12 cellular contexts compared by ENCODE assay signal in genomic region chr2:39411186-39411944, GRCh38. TPM values are rescaled to one million over a fixed set of nuclear protein-coding genes. Genes with fewer than 3 reads are reported as not detected.
A peak's percentile ranks its signal among the peaks of the same experiment; 100 is the strongest.
DNase-seq lines count a peak whose midpoint lies in the region; ATAC-seq and TF ChIP-seq lines count a peak whose summit lies in the region.
"Had no signal": no experiment of that assay in that cellular context is flagged by ENCODE, and none has a peak within 500 bp of the region (broad histone marks: within the 10 kb centered on the region; RNA-seq: fewer than 3 reads in every experiment).

No MANE protein-coding gene starts in this region.

- H3K36me3 ChIP-seq in thoracic aorta = no peaks in the 10 kb centered on the region
- H3K36me3 ChIP-seq in CD8-positive, alpha-beta T cell (ENCODE audit: insufficient read depth, low read length) = no peaks in the 10 kb centered on the region
- H3K36me3 ChIP-seq: BE2C, colonic mucosa, WERI-Rb-1 had no signal

- TF ChIP-seq CTCF in fibroblast of the aortic adventitia (IDR thresholded peaks at IDR 0.05; ENCODE audit: insufficient read depth, low read length) = no peak
- no peak for TF ChIP-seq CTCF in thoracic aorta (IDR thresholded peaks at IDR 0.05)
- TF ChIP-seq CTCF in CD8-positive, alpha-beta T cell (IDR thresholded peaks at IDR 0.05) = no peak

- H3K9me3 Mint-ChIP-seq in activated T-cell treated with anti-CD3 and anti-CD28 coated beads, Interleukin-2, amount 50 U/mL, for 72 hours = no peaks in the 10 kb centered on the region
- H3K9me3 Mint-ChIP-seq in CD8-positive, alpha-beta T cell = no peaks in the 10 kb centered on the region

- no peaks in the 10 kb centered on the region for H3K27me3 ChIP-seq in thoracic aorta (replicated peaks; ENCODE audit: insufficient read depth)
- H3K27me3 ChIP-seq in CD8-positive, alpha-beta T cell (ENCODE audit: insufficient read depth, low read length) = no peaks in the 10 kb centered on the region
- H3K27me3 ChIP-seq: BE2C, colonic mucosa had no signal

- peaks cover 58 to 90% of the 10 kb centered on the region in 2 donors for H3K4me1 ChIP-seq in thoracic aorta (ENCODE audit: control insufficient read depth in 1 of 2, low read depth in 2 of 2)
- peaks cover 11% of the 10 kb centered on the region for H3K4me1 ChIP-seq in CD8-positive, alpha-beta T cell (ENCODE audit: insufficient read depth, low read length)
- H3K4me1 ChIP-seq: BE2C had no signal

- DNase-seq in activated T-cell treated with anti-CD3 and anti-CD28 coated beads, Interleukin-2, amount 50 U/mL, for 72 hours = no peak
- no peak for DNase-seq in activated T-cell treated with anti-CD3 and anti-CD28 coated beads, Interleukin-2, amount 50 U/mL, for 48 hours
- DNase-seq in RPMI7951 (ENCODE audit: low read depth) = peak; percentile 87
- peak; percentile 78 for DNase-seq in fibroblast of the aortic adventitia (ENCODE audit: low read depth)
- no peak for DNase-seq in thoracic aorta (ENCODE audit: low spot score)
- DNase-seq in CD8-positive, alpha-beta T cell = no peak
- DNase-seq: BE2C, colonic mucosa, NCI-H2171 treated with DMSO at 0.1 percent for 48 hours, WERI-Rb-1 had no signal

- peak; percentile 86 to 88 for ATAC-seq in activated T-cell treated with anti-CD3 and anti-CD28 coated beads, Interleukin-2, amount 50 U/mL, for 72 hours (replicated peaks in 1 of 2)
- ATAC-seq in thoracic aorta (ENCODE audit: insufficient number of reproducible peaks, low FRiP score, low read depth) = peak; percentile 63
- ATAC-seq in CD8-positive, alpha-beta T cell = no peak
- no peak for ATAC-seq in GM19328 (IDR thresholded peaks at IDR 0.05; ENCODE audit: unreplicated experiment)
- no peak for ATAC-seq in GM19035 (IDR thresholded peaks at IDR 0.05; ENCODE audit: unreplicated experiment)

- peak overlapping the region in 1 of 2 donors; percentile 44 for H3K27ac ChIP-seq in thoracic aorta
- H3K27ac ChIP-seq in CD8-positive, alpha-beta T cell (ENCODE audit: low read depth, low read length) = no peak overlapping the region
- H3K27ac ChIP-seq: colonic mucosa, WERI-Rb-1 had no signal

- peak overlapping the region in 1 of 2 donors; percentile 51 for H3K4me3 Mint-ChIP-seq in activated T-cell treated with anti-CD3 and anti-CD28 coated beads, Interleukin-2, amount 50 U/mL, for 72 hours
- H3K4me3 Mint-ChIP-seq in CD8-positive, alpha-beta T cell = no peak overlapping the region

- H3K4me1 Mint-ChIP-seq in activated T-cell treated with anti-CD3 and anti-CD28 coated beads, Interleukin-2, amount 50 U/mL, for 72 hours (ENCODE audit: low read depth) = peaks cover 78% of the 10 kb centered on the region
- peaks cover 54% of the 10 kb centered on the region for H3K4me1 Mint-ChIP-seq in CD8-positive, alpha-beta T cell (ENCODE audit: low read depth)

- intact Hi-C loops in CD8-positive, alpha-beta T cell (cut with DNase I, micrococcal nuclease) = no loop called here

- H3K27me3 Mint-ChIP-seq in activated T-cell treated with anti-CD3 and anti-CD28 coated beads, Interleukin-2, amount 50 U/mL, for 72 hours (ENCODE audit: low read depth) = no peaks in the 10 kb centered on the region
- no peaks in the 10 kb centered on the region for H3K27me3 Mint-ChIP-seq in CD8-positive, alpha-beta T cell (ENCODE audit: low read depth)

- H3K27ac Mint-ChIP-seq in activated T-cell treated with anti-CD3 and anti-CD28 coated beads, Interleukin-2, amount 50 U/mL, for 72 hours = no peak overlapping the region
- H3K27ac Mint-ChIP-seq in CD8-positive, alpha-beta T cell = no peak overlapping the region

- CTCF ChIA-PET in CD8-positive, alpha-beta T cell (lab: Charles Lee) = no interaction called here

- no peaks in the 10 kb centered on the region for H3K36me3 Mint-ChIP-seq in activated T-cell treated with anti-CD3 and anti-CD28 coated beads, Interleukin-2, amount 50 U/mL, for 72 hours (ENCODE audit: insufficient read depth in 2 of 2)
- no peaks in the 10 kb centered on the region for H3K36me3 Mint-ChIP-seq in CD8-positive, alpha-beta T cell

- POLR2A ChIA-PET in CD8-positive, alpha-beta T cell (lab: Charles Lee) = no interaction called here

- H3K9me3 ChIP-seq in thoracic aorta = no peaks in the 10 kb centered on the region
- no peaks in the 10 kb centered on the region for H3K9me3 ChIP-seq in CD8-positive, alpha-beta T cell (ENCODE audit: low read length)
- H3K9me3 ChIP-seq: BE2C, colonic mucosa had no signal

- H3K4me3 ChIP-seq in fibroblast of the aortic adventitia (ENCODE audit: low read depth, low read length) (no peak overlapping the region), thoracic aorta (peak overlapping the region; percentile 4)
- no peak overlapping the region for H3K4me3 ChIP-seq in CD8-positive, alpha-beta T cell (ENCODE audit: low read depth, low read length)
- H3K4me3 ChIP-seq: colonic mucosa had no signal

RNA-seq across cellular contexts. Expression of gene MAP4K3, which starts 25.7 kb away (rescaled TPM):
- 10 to 100 TPM; 14.6 to 17.1 TPM for total RNA-seq in activated T-cell treated with anti-CD3 and anti-CD28 coated beads, Interleukin-2, amount 50 U/mL, for 72 hours
- 35.1 and 35.6 TPM in 2 replicates for total RNA-seq in RPMI7951 (2014; rRNA removed; shearing (Covaris generic))
- total RNA-seq in fibroblast of the aortic adventitia (ENCODE audit: low replicate concordance) (48.0 and 52.4 TPM in 2 replicates), thoracic aorta (10 to 100 TPM; 53.7 to 58.8 TPM)
- total RNA-seq in CD8-positive, alpha-beta T cell = 10 to 100 TPM; 15.0 to 19.8 TPM

Comparison
In these comparisons a context has a peak if more than half of its experiments do, and no peak if none do; other contexts are left out.
1. ATAC-seq: peak in activated T-cell treated with anti-CD3 and anti-CD28 coated beads, Interleukin-2, amount 50 U/mL, for 72 hours (2 of 2) and thoracic aorta (single experiment); none in CD8-positive, alpha-beta T cell (single experiment), GM19328 (single experiment) and GM19035 (single experiment).
2. DNase-seq: peak in RPMI7951 (single experiment) and fibroblast of the aortic adventitia (single experiment); none in activated T-cell treated with anti-CD3 and anti-CD28 coated beads, Interleukin-2, amount 50 U/mL, for 72 hours (0 of 2), activated T-cell treated with anti-CD3 and anti-CD28 coated beads, Interleukin-2, amount 50 U/mL, for 48 hours (0 of 2), thoracic aorta (single experiment) and CD8-positive, alpha-beta T cell (0 of 7).